ENCODE assay signal across 9 cellular contexts in genomic region chr18:63299837-63300787, GRCh38. TPM values are rescaled to one million over a fixed set of nuclear protein-coding genes. Genes with fewer than 3 reads are reported as not detected.
DNase-seq lines count a peak whose midpoint lies in the region; ATAC-seq, FAIRE-seq and TF ChIP-seq lines count a peak whose summit lies in the region.
"Had no signal": no experiment of that assay in that cellular context is flagged by ENCODE, and none has a peak within 500 bp of the region (broad histone marks: within the 10 kb centered on the region; RNA-seq: fewer than 3 reads in every experiment).

No MANE protein-coding gene starts in this region.

- no peak for TF ChIP-seq CTCF in activated CD8-positive, alpha-beta T cell treated with anti-CD3 and anti-CD28 coated beads for 36 hours (IDR thresholded peaks at IDR 0.05)
- TF ChIP-seq CTCF in neural crest cell (conservative IDR thresholded peaks at IDR 0.05), result no peak
- no peak for TF ChIP-seq CTCF in heart right ventricle (IDR thresholded peaks at IDR 0.05)

- POLR2A ChIA-PET in activated CD8-positive, alpha-beta T cell treated with anti-CD3 and anti-CD28 coated beads for 36 hours (lab: Charles Lee), result interaction anchor here (0.6 to 3.0 kb wide), 8 partner anchors 10 to 138 kb away, joined by 3 to 23 read pairs (median 6); partner anchors contain the start of gene BCL2

- H3K4me1 ChIP-seq in heart right ventricle, result peaks cover 0 to 63% (median 26%) of the 10 kb centered on the region in 9 donors

- H3K36me3 Mint-ChIP-seq in activated CD8-positive, alpha-beta T cell treated with anti-CD3 and anti-CD28 coated beads for 36 hours (ENCODE audit: low read depth), result peaks cover 85% of the 10 kb centered on the region
- H3K36me3 Mint-ChIP-seq in neural crest cell (ENCODE audit: low read depth), result peaks cover 12% of the 10 kb centered on the region

- intact Hi-C loops in activated CD8-positive, alpha-beta T cell treated with anti-CD3 and anti-CD28 coated beads for 36 hours (cut with micrococcal nuclease), result loop anchor here (2.0 to 5.0 kb wide), 4 partner anchors 17 to 143 kb away; no protein-coding TSS in a partner anchor
- intact Hi-C loops in heart right ventricle (cut with DNase I) (no loop called here), cardiac septum (cut with DNase I) (no loop called here)

- no peak overlapping the region for H3K4me3 ChIP-seq in heart right ventricle

- peak overlapping the region; percentile 89 for H3K27ac Mint-ChIP-seq in activated CD8-positive, alpha-beta T cell treated with anti-CD3 and anti-CD28 coated beads for 36 hours
- peak overlapping the region; percentile 85 for H3K27ac Mint-ChIP-seq in neural crest cell (ENCODE audit: unreplicated experiment)

- H3K9me3 Mint-ChIP-seq in activated CD8-positive, alpha-beta T cell treated with anti-CD3 and anti-CD28 coated beads for 36 hours, result no peaks in the 10 kb centered on the region
- no peaks in the 10 kb centered on the region for H3K9me3 Mint-ChIP-seq in neural crest cell

- no peaks in the 10 kb centered on the region for H3K27me3 Mint-ChIP-seq in activated CD8-positive, alpha-beta T cell treated with anti-CD3 and anti-CD28 coated beads for 36 hours
- no peaks in the 10 kb centered on the region for H3K27me3 Mint-ChIP-seq in neural crest cell (ENCODE audit: low read depth)

- ATAC-seq in GM18519 (IDR thresholded peaks at IDR 0.05; ENCODE audit: low FRiP score, unreplicated experiment), result peak; percentile 69
- ATAC-seq in HG02623 (IDR thresholded peaks at IDR 0.05; ENCODE audit: unreplicated experiment), result peak; percentile 72
- ATAC-seq in activated CD8-positive, alpha-beta T cell treated with anti-CD3 and anti-CD28 coated beads for 36 hours, result peak; percentile 77
- ATAC-seq in heart right ventricle, result no peak

- H3K36me3 ChIP-seq in heart right ventricle, result no peaks in the 10 kb centered on the region

- peak overlapping the region; percentile 32 for H3K4me3 Mint-ChIP-seq in activated CD8-positive, alpha-beta T cell treated with anti-CD3 and anti-CD28 coated beads for 36 hours
- peak overlapping the region; percentile 4 for H3K4me3 Mint-ChIP-seq in neural crest cell

- WGBS in heart right ventricle, 2 donors, result 83 to 86% methylated on average over 7 of the region's 7 CpGs

- no peak for FAIRE-seq in urothelium cell line (lab: Jason Lieb, UNC)
- FAIRE-seq: H1 had no signal

- H3K27me3 ChIP-seq in heart right ventricle, result no peaks in the 10 kb centered on the region

- no peaks in the 10 kb centered on the region for H3K9me3 ChIP-seq in heart right ventricle

- CTCF ChIA-PET in activated CD8-positive, alpha-beta T cell treated with anti-CD3 and anti-CD28 coated beads for 36 hours (lab: Charles Lee), result interaction anchor here (0.5 to 4.0 kb wide), 5 partner anchors 15 to 145 kb away, joined by 3 to 26 read pairs (median 3); partner anchors contain the start of gene BCL2

- peak; percentile 83 for DNase-seq in activated CD8-positive, alpha-beta T cell treated with anti-CD3 and anti-CD28 coated beads for 36 hours
- DNase-seq in neural crest cell (ENCODE audit: low read depth, low spot score), result no peak
- DNase-seq in UCSD-AML1 (lab: John Stamatoyannopoulos, UW; ENCODE audit: unreplicated experiment), result no peak
- DNase-seq in urothelium cell line (ENCODE audit: low spot score), result no peak
- no peak for DNase-seq in heart right ventricle
- DNase-seq in cardiac septum (ENCODE audit: low spot score), result no peak

- peak overlapping the region in 2 of 10 donors; percentile 40 to 45 for H3K27ac ChIP-seq in heart right ventricle

- peaks cover 82% of the 10 kb centered on the region for H3K4me1 Mint-ChIP-seq in activated CD8-positive, alpha-beta T cell treated with anti-CD3 and anti-CD28 coated beads for 36 hours (ENCODE audit: low read depth)
- H3K4me1 Mint-ChIP-seq in neural crest cell, result peaks cover 51% of the 10 kb centered on the region

RNA-seq across cellular contexts. Expression of gene BCL2, which starts 19.5 kb away (rescaled TPM):
- 100 to 1,000 TPM; 104 to 107 TPM for total RNA-seq in activated CD8-positive, alpha-beta T cell treated with anti-CD3 and anti-CD28 coated beads for 36 hours
- total RNA-seq in neural crest cell, result 14.1 and 15.1 TPM in 2 replicates
- total RNA-seq in heart right ventricle, result 10 to 100 TPM in 4 of 10 donors, 1 to 10 TPM in 6; 5.2 to 23.1 (median 9.8) TPM
- polyA plus RNA-seq in heart right ventricle, result 1 to 10 TPM; 1.5 to 3.2 TPM
- 25.9 TPM for total RNA-seq in cardiac septum

Comparison
In these comparisons a context has a peak if more than half of its experiments do, and no peak if none do; other contexts are left out.
1. ATAC-seq: peak in GM18519 (single experiment), HG02623 (single experiment) and activated CD8-positive, alpha-beta T cell treated with anti-CD3 and anti-CD28 coated beads for 36 hours (single experiment); none in heart right ventricle (0 of 8).